In the genomic region with DNA sequence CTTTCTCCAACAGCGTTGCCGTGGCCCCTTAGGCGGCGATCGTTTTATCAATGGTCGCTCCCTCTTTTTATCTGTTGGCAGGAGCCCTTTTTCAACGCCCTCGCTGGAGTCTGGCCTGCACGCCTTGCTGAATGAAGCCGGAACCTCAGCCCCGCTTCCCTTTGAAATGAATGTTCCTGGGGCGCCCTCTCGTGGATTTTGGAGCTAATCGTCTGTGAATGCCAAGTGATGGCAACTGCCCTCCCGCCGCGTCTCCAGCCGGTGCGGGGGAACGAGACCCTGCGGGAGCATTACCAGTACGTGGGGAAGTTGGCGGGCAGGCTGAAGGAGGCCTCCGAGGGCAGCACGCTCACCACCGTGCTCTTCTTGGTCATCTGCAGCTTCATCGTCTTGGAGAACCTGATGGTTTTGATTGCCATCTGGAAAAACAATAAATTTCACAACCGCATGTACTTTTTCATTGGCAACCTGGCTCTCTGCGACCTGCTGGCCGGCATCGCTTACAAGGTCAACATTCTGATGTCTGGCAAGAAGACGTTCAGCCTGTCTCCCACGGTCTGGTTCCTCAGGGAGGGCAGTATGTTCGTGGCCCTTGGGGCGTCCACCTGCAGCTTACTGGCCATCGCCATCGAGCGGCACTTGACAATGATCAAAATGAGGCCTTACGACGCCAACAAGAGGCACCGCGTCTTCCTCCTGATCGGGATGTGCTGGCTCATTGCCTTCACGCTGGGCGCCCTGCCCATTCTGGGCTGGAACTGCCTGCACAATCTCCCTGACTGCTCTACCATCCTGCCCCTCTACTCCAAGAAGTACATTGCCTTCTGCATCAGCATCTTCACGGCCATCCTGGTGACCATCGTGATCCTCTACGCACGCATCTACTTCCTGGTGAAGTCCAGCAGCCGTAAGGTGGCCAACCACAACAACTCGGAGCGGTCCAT, we compare ENCODE assay signal across 8 cellular contexts. TPM values are rescaled to one million over a fixed set of nuclear protein-coding genes. Genes with fewer than 3 reads are reported as not detected.
DNase-seq lines count a peak whose midpoint lies in the region; ATAC-seq and TF ChIP-seq lines count a peak whose summit lies in the region.

No MANE protein-coding gene starts in this region.

- peak; percentile 70 for TF ChIP-seq CTCF in LNCaP clone FGC (IDR thresholded peaks at IDR 0.05; ENCODE audit: control insufficient read depth, extremely low read depth, insufficient read depth)
- TF ChIP-seq CTCF in transverse colon (IDR thresholded peaks at IDR 0.05): peak; percentile 67 to 79 (median 74)

- H3K9ac ChIP-seq in trophoblast cell (ENCODE audit: low read length): no peak overlapping the region

- H3K27ac Mint-ChIP-seq in activated naive CD4-positive, alpha-beta T cell treated with anti-CD3 and anti-CD28 coated beads, Interleukin-2, amount 10 ng/mL, durations not matched to agents 7 days and 5 days: no peak overlapping the region

- peak overlapping the region; percentile 80 for H3K18ac ChIP-seq in trophoblast cell (ENCODE audit: low read length)

- no peaks in the 10 kb centered on the region for H3K79me2 ChIP-seq in trophoblast cell (ENCODE audit: control insufficient read depth, insufficient read depth, low read length, poor library complexity)

- peak overlapping the region; percentile 51 for H2BK12ac ChIP-seq in trophoblast cell (ENCODE audit: low read length)

- ATAC-seq in GM18867 (IDR thresholded peaks at IDR 0.05; ENCODE audit: unreplicated experiment): peak; percentile 75

- H3K4me3 Mint-ChIP-seq in activated naive CD4-positive, alpha-beta T cell treated with anti-CD3 and anti-CD28 coated beads, Interleukin-2, amount 10 ng/mL, durations not matched to agents 7 days and 5 days: no peak overlapping the region

- H3K27ac ChIP-seq in trophoblast cell (ENCODE audit: low read depth, low read length) (no peak overlapping the region), transverse colon (peak overlapping the region; percentile 6 to 52 (median 38))

- no peak overlapping the region for H3K23ac ChIP-seq in trophoblast cell (ENCODE audit: low read length)

- H3K36me3 ChIP-seq in trophoblast cell (ENCODE audit: control insufficient read depth in 1 of 2, insufficient read depth in 2 of 2, low read length in 2 of 2) (peaks cover 36 to 59% of the 10 kb centered on the region in 2 experiments), transverse colon (no peaks in the 10 kb centered on the region)

- no peaks in the 10 kb centered on the region for H3K36me3 Mint-ChIP-seq in activated naive CD4-positive, alpha-beta T cell treated with anti-CD3 and anti-CD28 coated beads, Interleukin-2, amount 10 ng/mL, durations not matched to agents 7 days and 5 days

- intact Hi-C loops in transverse colon (cut with DNase I; ENCODE audit: low total_unique reads): loop anchor here (2.0 kb wide), 1 partner anchor 408 kb away; no protein-coding TSS in a partner anchor

- no peak overlapping the region for H3K14ac ChIP-seq in trophoblast cell (ENCODE audit: low read length)

- H4K12ac ChIP-seq in trophoblast cell (ENCODE audit: low read depth, low read length): no peak overlapping the region

- H3K27me3 Mint-ChIP-seq in activated naive CD4-positive, alpha-beta T cell treated with anti-CD3 and anti-CD28 coated beads, Interleukin-2, amount 10 ng/mL, durations not matched to agents 7 days and 5 days: peaks cover 29% of the 10 kb centered on the region

- WGBS in trophoblast cell (ENCODE audit: extremely low coverage, insufficient coverage, insufficient read length): no CpG with 5 or more reads among the region's 52 CpGs
- WGBS in transverse colon (ENCODE audit: low coverage in 1 of 2), 2 donors: 15 to 37% methylated on average over 8 to 46 of the region's 52 CpGs

- no peak overlapping the region for H3K4ac ChIP-seq in trophoblast cell (ENCODE audit: low read depth, low read length)

- peak overlapping the region; percentile 44 for H2AFZ ChIP-seq in trophoblast cell (ENCODE audit: insufficient read depth, low read length, poor library complexity)

- H3K79me1 ChIP-seq in trophoblast cell (ENCODE audit: low read length): peaks cover 2% of the 10 kb centered on the region

- TF ChIP-seq POLR2A in transverse colon (IDR thresholded peaks at IDR 0.05): no peak

- H3K9me3 ChIP-seq in trophoblast cell (ENCODE audit: insufficient read depth, low read depth, low read length) (peaks cover 2% of the 10 kb centered on the region), transverse colon (no peaks in the 10 kb centered on the region)

- H4K8ac ChIP-seq in trophoblast cell (ENCODE audit: low read depth, low read length): peak overlapping the region; percentile 13

- CTCF ChIA-PET in activated naive CD4-positive, alpha-beta T cell treated with anti-CD3 and anti-CD28 coated beads, Interleukin-2, amount 10 ng/mL, durations not matched to agents 7 days and 5 days (lab: Charles Lee): interaction anchor here (0.6 to 1.6 kb wide), 9 partner anchors 9 to 1655 kb away, joined by 3 to 9 read pairs (median 3); no protein-coding TSS in a partner anchor

- H3K9me3 Mint-ChIP-seq in activated naive CD4-positive, alpha-beta T cell treated with anti-CD3 and anti-CD28 coated beads, Interleukin-2, amount 10 ng/mL, durations not matched to agents 7 days and 5 days: no peaks in the 10 kb centered on the region

- H3K4me1 ChIP-seq in trophoblast cell (ENCODE audit: control insufficient read depth in 1 of 2, insufficient read depth in 2 of 2, low read length in 2 of 2) (peaks cover 4 to 5% of the 10 kb centered on the region in 2 experiments), transverse colon (peaks cover 7 to 24% (median 11%) of the 10 kb centered on the region in 4 donors)

- H2AK5ac ChIP-seq in trophoblast cell (ENCODE audit: low read length): no peak overlapping the region

- H2BK120ac ChIP-seq in trophoblast cell (ENCODE audit: insufficient read depth, low read length, poor library complexity): no peak overlapping the region

- peak overlapping the region; percentile 41 for H3K4me3 ChIP-seq in LNCaP clone FGC (ENCODE audit: low read depth, low read length)
- no peak overlapping the region for H3K4me3 ChIP-seq in trophoblast cell (ENCODE audit: low read depth, low read length)
- H3K4me3 ChIP-seq in transverse colon: no peak overlapping the region

- H3K4me2 ChIP-seq in trophoblast cell (ENCODE audit: low read length): no peak overlapping the region

- in situ Hi-C loops in ACHN (cut with HindIII; ENCODE audit: low pct_ligation_motif_present, low pct_unique_long_range_greater_than_20kb, low sequenced_read_pairs) (no loop called here), transverse colon (cut with MboI; ENCODE audit: low pct_ligation_motif_present in 1 of 4, low pct_unique_long_range_greater_than_20kb in 1 of 4, low sequenced_read_pairs in 3 of 4) (loop anchor here (5.0 to 25.0 kb wide), 4 partner anchors 406 to 1314 kb away; no protein-coding TSS in a partner anchor)

- DNase-seq in ACHN (peak; percentile 78), LNCaP clone FGC (ENCODE audit: low read depth) (peak; percentile 80), SK-N-DZ (ENCODE audit: low spot score) (peak; percentile 68), glomerular visceral epithelial cell (ENCODE audit: extremely low spot score) (peak; percentile 77), trophoblast cell (peak; percentile 73 to 93), transverse colon (peak; percentile 86)
- peak; percentile 87 for DNase-seq in activated naive CD4-positive, alpha-beta T cell treated with anti-CD3 and anti-CD28 coated beads, Interleukin-2, amount 10 ng/mL, durations not matched to agents 7 days and 5 days

- TF ChIP-seq EP300 in transverse colon (IDR thresholded peaks at IDR 0.05; ENCODE audit: low read depth): no peak

- H4K91ac ChIP-seq in trophoblast cell (ENCODE audit: low read depth, low read length): peak overlapping the region; percentile 57

- H2BK5ac ChIP-seq in trophoblast cell (ENCODE audit: low read depth, low read length, poor library complexity): no peak overlapping the region

- peaks cover 7% of the 10 kb centered on the region for H3K4me1 Mint-ChIP-seq in activated naive CD4-positive, alpha-beta T cell treated with anti-CD3 and anti-CD28 coated beads, Interleukin-2, amount 10 ng/mL, durations not matched to agents 7 days and 5 days

- H3K27me3 ChIP-seq in trophoblast cell (ENCODE audit: insufficient read depth, low read length) (no peaks in the 10 kb centered on the region), transverse colon (no peaks in the 10 kb centered on the region)

RNA-seq across cellular contexts. Expression of gene S1PR3, which starts 10.0 kb away (rescaled TPM):
- 0.16 TPM in 2 replicates for polyA plus RNA-seq in SK-N-DZ (2014; cell fraction: cytosol; rRNA removed)
- 0.02 TPM in 1 of 2 replicates, not detected in the other for polyA plus RNA-seq in SK-N-DZ (2014; cell fraction: nucleus; rRNA removed)
- polyA plus RNA-seq in trophoblast cell (2013): 62.7 and 63.6 TPM in 2 replicates
- total RNA-seq in transverse colon: 10 to 100 TPM in 2 of 4 donors, 1 to 10 TPM in 2; 2.0 to 13.5 (median 8.3) TPM
